Comparison of ENCODE assay signal across 9 cellular contexts in the genomic region with DNA sequence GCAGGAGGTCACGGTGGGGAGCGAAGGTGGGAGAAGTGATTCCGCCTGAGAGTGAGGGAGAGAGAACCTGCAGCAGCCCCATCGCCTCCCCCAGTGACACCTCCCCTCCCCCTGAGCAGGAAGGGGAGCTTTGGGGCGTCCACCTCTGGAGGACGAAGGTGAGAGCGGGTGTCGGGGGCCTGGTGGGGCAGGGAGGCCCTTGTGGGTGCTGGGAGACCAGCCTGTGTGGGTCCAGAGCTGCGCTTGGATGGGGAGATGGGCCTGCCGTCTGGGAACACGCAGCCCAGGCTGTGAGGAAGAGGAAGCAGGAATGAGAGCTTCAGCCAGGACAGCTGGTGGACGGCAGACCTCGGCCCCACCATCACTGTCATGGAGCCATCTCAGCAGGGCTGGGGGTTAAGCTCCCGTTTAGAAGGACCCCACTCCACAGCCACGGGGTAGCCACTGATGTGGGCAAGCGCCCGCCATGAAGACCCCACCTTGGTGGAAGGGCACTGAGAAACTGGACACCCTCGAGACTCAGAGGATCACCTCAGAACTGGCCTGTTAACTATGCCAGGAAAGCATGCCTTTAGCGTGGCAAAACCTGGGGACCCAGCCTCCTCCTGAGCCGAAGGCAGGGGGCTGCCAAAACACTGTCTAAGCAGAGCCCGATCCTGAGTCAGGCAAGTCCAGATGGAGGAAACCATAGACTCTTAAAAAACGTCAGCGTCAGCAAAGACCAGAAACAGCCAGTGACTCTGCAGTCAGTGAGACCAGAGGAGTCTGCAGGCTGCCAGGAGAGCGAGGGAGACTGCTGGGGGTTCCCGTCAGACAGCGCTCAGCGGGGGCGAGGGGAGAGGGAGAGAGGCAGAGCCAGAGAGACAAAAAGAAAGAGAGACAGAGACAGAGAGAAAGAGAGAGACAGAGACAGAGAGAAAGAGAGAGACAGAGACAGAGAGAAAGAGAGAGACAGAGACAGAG. TPM values are rescaled to one million over a fixed set of nuclear protein-coding genes. Genes with fewer than 3 reads are reported as not detected.
A peak's percentile ranks its signal among the peaks of the same experiment; 100 is the strongest.
DNase-seq lines count a peak whose midpoint lies in the region; ATAC-seq and TF ChIP-seq lines count a peak whose summit lies in the region.
"Had no signal": no experiment of that assay in that cellular context is flagged by ENCODE, and none has a peak within 500 bp of the region (broad histone marks: within the 10 kb centered on the region; RNA-seq: fewer than 3 reads in every experiment).

No MANE protein-coding gene starts in this region.

- peaks cover 6 to 13% of the 10 kb centered on the region in 2 donors for H3K9me3 Mint-ChIP-seq in activated naive CD4-positive, alpha-beta T cell treated with anti-CD3 and anti-CD28 coated beads, Interleukin-2, amount 50 U/mL, for 72 hours
- peaks cover 17 to 21% of the 10 kb centered on the region in 2 donors for H3K9me3 Mint-ChIP-seq in stimulated activated naive CD8-positive, alpha-beta T cell treated with anti-CD3 and anti-CD28 coated beads, Interleukin-15, amount 100 ng/mL, for 72 hours

- H3K9ac ChIP-seq in SK-N-SH = no peak overlapping the region

- TF ChIP-seq RAD21 in SK-N-SH (IDR thresholded peaks at IDR 0.05; ENCODE audit: low read length) = no peak

- peaks cover 28% of the 10 kb centered on the region for H3K4me1 Mint-ChIP-seq in stimulated activated naive CD8-positive, alpha-beta T cell treated with anti-CD3 and anti-CD28 coated beads, Interleukin-15, amount 100 ng/mL, for 72 hours

- ATAC-seq in SK-N-SH treated with all-trans-retinoic acid at 6 μM for 48 hours (no peak), GM21723 (IDR thresholded peaks at IDR 0.05; ENCODE audit: unreplicated experiment) (no peak), GM19452 (IDR thresholded peaks at IDR 0.05; ENCODE audit: unreplicated experiment) (no peak)
- ATAC-seq in activated naive CD4-positive, alpha-beta T cell treated with anti-CD3 and anti-CD28 coated beads, Interleukin-2, amount 50 U/mL, for 72 hours = peak; percentile 37 to 49
- ATAC-seq in stimulated activated naive CD8-positive, alpha-beta T cell treated with anti-CD3 and anti-CD28 coated beads, Interleukin-15, amount 100 ng/mL, for 72 hours = peak; percentile 53

- H3K79me2 ChIP-seq in SK-N-SH (ENCODE audit: insufficient read depth) = no peaks in the 10 kb centered on the region

- H3K27ac Mint-ChIP-seq in activated naive CD4-positive, alpha-beta T cell treated with anti-CD3 and anti-CD28 coated beads, Interleukin-2, amount 50 U/mL, for 72 hours = peak overlapping the region; percentile 8 to 86
- H3K27ac Mint-ChIP-seq in stimulated activated naive CD8-positive, alpha-beta T cell treated with anti-CD3 and anti-CD28 coated beads, Interleukin-15, amount 100 ng/mL, for 72 hours = peak overlapping the region in 1 of 2 donors; percentile 44

- H3K36me3 ChIP-seq in SK-N-SH (replicated peaks in 1 of 2; ENCODE audit: control insufficient read depth in 1 of 2, insufficient read depth in 2 of 2, low read length in 1 of 2) = no peaks in the 10 kb centered on the region

- no peak overlapping the region for H3K27ac ChIP-seq in SK-N-SH (ENCODE audit: low read depth in 2 of 2, low read length in 1 of 2)

- TF ChIP-seq CTCF in SK-N-SH (IDR thresholded peaks at IDR 0.05) = no peak

- H3K4me3 ChIP-seq in SK-N-SH (ENCODE audit: low read depth in 2 of 2, low read length in 1 of 2) = no peak overlapping the region

- peaks cover 30% of the 10 kb centered on the region for H3K27me3 Mint-ChIP-seq in stimulated activated naive CD8-positive, alpha-beta T cell treated with anti-CD3 and anti-CD28 coated beads, Interleukin-15, amount 100 ng/mL, for 72 hours

- H3K9me3 ChIP-seq in SK-N-SH = no peaks in the 10 kb centered on the region

- no peaks in the 10 kb centered on the region for H3K27me3 ChIP-seq in SK-N-SH (ENCODE audit: insufficient read depth)

- peaks cover 13% of the 10 kb centered on the region for H3F3A ChIP-seq in SK-N-SH (replicated peaks; ENCODE audit: insufficient read depth)

- H2AFZ ChIP-seq in SK-N-SH (ENCODE audit: low read depth) = 0 out of 2 replicates have a peak overlapping the region, but pooled peaks have one; percentile 6

- no peaks in the 10 kb centered on the region for H3K9me2 ChIP-seq in SK-N-SH

- POLR2A ChIA-PET in SK-N-SH (lab: Yijun Ruan, JAX) = no interaction called here

- peaks cover 14 to 18% of the 10 kb centered on the region in 2 donors for H3K36me3 Mint-ChIP-seq in activated naive CD4-positive, alpha-beta T cell treated with anti-CD3 and anti-CD28 coated beads, Interleukin-2, amount 50 U/mL, for 72 hours

- H3K4me2 ChIP-seq in SK-N-SH = no peak overlapping the region

- H3K4me1 ChIP-seq in SK-N-SH (ENCODE audit: control insufficient read depth in 1 of 2, insufficient read depth in 2 of 2, low read depth in 1 of 2, low read length in 1 of 2) = peaks cover 5 to 13% of the 10 kb centered on the region in 2 experiments; a peak in 1 of 4 replicates

- TF ChIP-seq EP300 in SK-N-SH (IDR thresholded peaks at IDR 0.05; ENCODE audit: borderline replicate concordance in 1 of 2, low read depth in 1 of 2, low read length in 1 of 2) = no peak

- DNase-seq in SK-N-SH (no peak), hepatic stellate cell (ENCODE audit: low spot score) (peak; percentile 75), 8988T (no peak)
- DNase-seq in activated naive CD4-positive, alpha-beta T cell treated with anti-CD3 and anti-CD28 coated beads, Interleukin-2, amount 50 U/mL, for 72 hours (ENCODE audit: low spot score in 2 of 2) = no peak
- DNase-seq in stimulated activated naive CD8-positive, alpha-beta T cell treated with anti-CD3 and anti-CD28 coated beads, Interleukin-15, amount 100 ng/mL, for 72 hours = no peak
- DNase-seq: NCI-H1436 had no signal

- H4K20me1 ChIP-seq in SK-N-SH (ENCODE audit: insufficient read depth) = no peaks in the 10 kb centered on the region

- CTCF ChIA-PET in SK-N-SH (lab: Yijun Ruan, JAX) = interaction anchor here (1.7 kb wide), 1 partner anchor 277 kb away, joined by 4 read pairs; no protein-coding TSS in a partner anchor

- H3K4me3 Mint-ChIP-seq in stimulated activated naive CD8-positive, alpha-beta T cell treated with anti-CD3 and anti-CD28 coated beads, Interleukin-15, amount 100 ng/mL, for 72 hours = peak overlapping the region; percentile 74 to 80

- WGBS in SK-N-SH (ENCODE audit: low lambda C conversion rate) = 87% methylated on average over 16 of the region's 28 CpGs

TF ChIP-seq in SK-N-SH, 30 proteins besides CTCF, POLR2A, EP300 and RAD21 (continues in another document):
- no peak for TF ChIP-seq FOXM1 (IDR thresholded peaks at IDR 0.05; ENCODE audit: low read depth)
- no peak for TF ChIP-seq SIN3A (IDR thresholded peaks at IDR 0.05; ENCODE audit: borderline replicate concordance, low read depth, low read length)
- TF ChIP-seq USF1 (IDR thresholded peaks at IDR 0.05; ENCODE audit: borderline replicate concordance, low read depth) = no peak

TF ChIP-seq in SK-N-SH treated with all-trans-retinoic acid at 6 μM for 48 hours, 23 proteins besides CTCF, POLR2A, EP300 and RAD21 (continues in another document):
- TF ChIP-seq ZFP30 (CRISPR knock-in tag; IDR thresholded peaks at IDR 0.05) = no peak
- TF ChIP-seq CREB5 (CRISPR knock-in tag; IDR thresholded peaks at IDR 0.05; ENCODE audit: low read depth) = no peak
- no peak for TF ChIP-seq ZNF565 (CRISPR knock-in tag; conservative IDR thresholded peaks at IDR 0.05; ENCODE audit: low read depth)

RNA-seq across cellular contexts. Expression of gene PROZ, which starts 6.4 kb away (rescaled TPM):
- not detected in 2 replicates for polyA plus RNA-seq in SK-N-SH (2012; rRNA removed)
- polyA plus RNA-seq in SK-N-SH (2012; cell fraction: cytosol; rRNA removed) = not detected in 2 replicates
- not detected in 2 replicates for polyA plus RNA-seq in SK-N-SH (2012; cell fraction: nucleus; rRNA removed)
- total RNA-seq in activated naive CD4-positive, alpha-beta T cell treated with anti-CD3 and anti-CD28 coated beads, Interleukin-2, amount 50 U/mL, for 72 hours = under 1 TPM in 1 of 2 donors, not detected in 1; 0.25 TPM

RNA-seq across cellular contexts. Expression of gene F10, which starts 29.4 kb away (rescaled TPM):
- 12.5 and 12.8 TPM in 2 replicates for polyA plus RNA-seq in SK-N-SH (2012; rRNA removed)
- 5.8 and 9.9 TPM in 2 replicates for polyA plus RNA-seq in SK-N-SH (2012; cell fraction: cytosol; rRNA removed)
- 8.1 and 9.1 TPM in 2 replicates for polyA plus RNA-seq in SK-N-SH (2012; cell fraction: nucleus; rRNA removed)
- not detected for total RNA-seq in activated naive CD4-positive, alpha-beta T cell treated with anti-CD3 and anti-CD28 coated beads, Interleukin-2, amount 50 U/mL, for 72 hours

RNA-seq across cellular contexts. Expression of gene F7, which starts 46.4 kb away (rescaled TPM):
- 0.16 TPM in 1 of 2 replicates, not detected in the other for polyA plus RNA-seq in SK-N-SH (2012; rRNA removed)
- polyA plus RNA-seq in SK-N-SH (2012; cell fraction: cytosol; rRNA removed) = 0.04 TPM in 1 of 2 replicates, not detected in the other
- polyA plus RNA-seq in SK-N-SH (2012; cell fraction: nucleus; rRNA removed) = 0.02 TPM in 1 of 2 replicates, not detected in the other
- not detected for total RNA-seq in activated naive CD4-positive, alpha-beta T cell treated with anti-CD3 and anti-CD28 coated beads, Interleukin-2, amount 50 U/mL, for 72 hours

RNA-seq across cellular contexts. Expression of gene PCID2, which starts 56.4 kb away (rescaled TPM):
- polyA plus RNA-seq in SK-N-SH (2012; rRNA removed) = 69.8 and 105 TPM in 2 replicates
- polyA plus RNA-seq in SK-N-SH (2012; cell fraction: cytosol; rRNA removed) = 75.7 and 77.2 TPM in 2 replicates
- polyA plus RNA-seq in SK-N-SH (2012; cell fraction: nucleus; rRNA removed) = 115 and 163 TPM in 2 replicates
- 10 to 100 TPM; 39.9 to 71.3 TPM for total RNA-seq in activated naive CD4-positive, alpha-beta T cell treated with anti-CD3 and anti-CD28 coated beads, Interleukin-2, amount 50 U/mL, for 72 hours

RNA-seq across cellular contexts. Expression of gene CUL4A, which starts 57.4 kb away (rescaled TPM):
- polyA plus RNA-seq in SK-N-SH (2012; rRNA removed) = 44.5 and 51.2 TPM in 2 replicates
- 46.9 and 54.1 TPM in 2 replicates for polyA plus RNA-seq in SK-N-SH (2012; cell fraction: cytosol; rRNA removed)
- 98.2 and 109 TPM in 2 replicates for polyA plus RNA-seq in SK-N-SH (2012; cell fraction: nucleus; rRNA removed)
- total RNA-seq in activated naive CD4-positive, alpha-beta T cell treated with anti-CD3 and anti-CD28 coated beads, Interleukin-2, amount 50 U/mL, for 72 hours = 10 to 100 TPM; 59.7 to 87.1 TPM

Comparison
In these comparisons a context has a peak if more than half of its experiments do, and no peak if none do; other contexts are left out.
1. ATAC-seq: peak in activated naive CD4-positive, alpha-beta T cell treated with anti-CD3 and anti-CD28 coated beads, Interleukin-2, amount 50 U/mL, for 72 hours (2 of 2) and stimulated activated naive CD8-positive, alpha-beta T cell treated with anti-CD3 and anti-CD28 coated beads, Interleukin-15, amount 100 ng/mL, for 72 hours (single experiment); none in SK-N-SH treated with all-trans-retinoic acid at 6 μM for 48 hours (single experiment), GM21723 (single experiment) and GM19452 (single experiment).